1 cellular context compared by ENCODE assay signal in genomic region chr19:13226983-13227382, GRCh38.
TF ChIP-seq lines count a peak whose summit lies in the region.

No MANE protein-coding gene starts in this region.

TF ChIP-seq in SK-N-SH treated with all-trans-retinoic acid at 6 μM for 48 hours, 23 proteins besides CTCF, POLR2A, EP300 and RAD21 (continued from another document):
- no peak for TF ChIP-seq CREB5 (CRISPR knock-in tag; IDR thresholded peaks at IDR 0.05; ENCODE audit: low read depth)
- TF ChIP-seq ISL1 (CRISPR knock-in tag; IDR thresholded peaks at IDR 0.05), result no peak
- TF ChIP-seq ZNF8 (CRISPR knock-in tag; IDR thresholded peaks at IDR 0.05), result no peak
- no peak for TF ChIP-seq GLIS3 (CRISPR knock-in tag; IDR thresholded peaks at IDR 0.05)
- TF ChIP-seq ZFP3 (CRISPR knock-in tag; IDR thresholded peaks at IDR 0.05), result no peak
- TF ChIP-seq ZFP30 (CRISPR knock-in tag; IDR thresholded peaks at IDR 0.05), result no peak
- no peak for TF ChIP-seq SNAI2 (CRISPR knock-in tag; IDR thresholded peaks at IDR 0.05)
- no peak for TF ChIP-seq CSRNP3 (CRISPR knock-in tag; IDR thresholded peaks at IDR 0.05)
- no peak for TF ChIP-seq ZNF565 (CRISPR knock-in tag; conservative IDR thresholded peaks at IDR 0.05; ENCODE audit: low read depth)
- TF ChIP-seq PPARA (CRISPR knock-in tag; IDR thresholded peaks at IDR 0.05; ENCODE audit: borderline replicate concordance), result no peak
- TF ChIP-seq TSHZ2 (CRISPR knock-in tag; IDR thresholded peaks at IDR 0.05), result no peak
